8 cellular contexts compared by ENCODE assay signal in genomic region chr17:75514299-75515228, GRCh38. TPM values are rescaled to one million over a fixed set of nuclear protein-coding genes. Genes with fewer than 3 reads are reported as not detected.
A peak's percentile ranks its signal among the peaks of the same experiment; 100 is the strongest.
DNase-seq lines count a peak whose midpoint lies in the region; ATAC-seq, FAIRE-seq and TF ChIP-seq lines count a peak whose summit lies in the region.

No MANE protein-coding gene starts in this region.

- DNase-seq in ACHN (peak; percentile 21), astrocyte of the spinal cord (ENCODE audit: low read depth, low spot score) (no peak), keratinocyte (ENCODE audit: low read depth, low spot score) (no peak), substantia nigra (lab: John Stamatoyannopoulos, UW) (peak in 13 of 49 donors; percentile 30 to 68 (median 36))

- 0 out of 2 replicates have a peak, but pooled peaks cover 11% of the 10 kb centered on the region for H3K4me1 ChIP-seq in HUES64 (ENCODE audit: insufficient read depth, low read length)
- H3K4me1 ChIP-seq in keratinocyte (ENCODE audit: control insufficient read depth, extremely low read depth, insufficient read depth, low read length): peaks cover 31% of the 10 kb centered on the region

- in situ Hi-C loops in ACHN (cut with HindIII; ENCODE audit: low pct_ligation_motif_present, low pct_unique_long_range_greater_than_20kb, low sequenced_read_pairs) (no loop called here), astrocyte of the spinal cord (cut with HindIII; ENCODE audit: low sequenced_read_pairs) (no loop called here)

- ATAC-seq in HG03025 (IDR thresholded peaks at IDR 0.05; ENCODE audit: low FRiP score, unreplicated experiment) (no peak), GM18868 (IDR thresholded peaks at IDR 0.05; ENCODE audit: unreplicated experiment) (no peak), GM18909 (IDR thresholded peaks at IDR 0.05; ENCODE audit: poor library complexity, unreplicated experiment) (no peak)

- H3K9me1 ChIP-seq in keratinocyte (ENCODE audit: control insufficient read depth, extremely low read depth, insufficient read depth, low read length): peaks cover 7% of the 10 kb centered on the region

- H3K79me2 ChIP-seq in keratinocyte (ENCODE audit: control insufficient read depth, insufficient read depth, low read length): peaks cover 24% of the 10 kb centered on the region

- H3K27ac ChIP-seq in HUES64 (ENCODE audit: low read depth, low read length): peak overlapping the region; percentile 79; the same call in 1 of the 2 replicates
- H3K27ac ChIP-seq in keratinocyte (ENCODE audit: control insufficient read depth, insufficient read depth, low read length): peak overlapping the region; percentile 29
- peak overlapping the region; percentile 91 for H3K27ac ChIP-seq in substantia nigra (ENCODE audit: low read depth, low read length, poor library complexity, severe bottlenecking)

- H3K4me3 ChIP-seq in HUES64 (ENCODE audit: low read length) (peak overlapping the region; percentile 95), astrocyte of the spinal cord (ENCODE audit: low read depth, low read length) (peak overlapping the region; percentile 72), keratinocyte (ENCODE audit: control insufficient read depth in 2 of 3, extremely low read depth in 1 of 3, insufficient read depth in 2 of 3, low read depth in 1 of 3, low read length in 3 of 3) (peak overlapping the region; percentile 59 to 85 (median 63))

- no peak for FAIRE-seq in keratinocyte (lab: Jason Lieb, UNC)

- H3K27me3 ChIP-seq in HUES64 (ENCODE audit: insufficient read depth, low read length): no peaks in the 10 kb centered on the region
- no peaks in the 10 kb centered on the region for H3K27me3 ChIP-seq in keratinocyte (ENCODE audit: control insufficient read depth, extremely low read depth, insufficient read depth, low read length)

- peak overlapping the region; percentile 60 for H3K4me2 ChIP-seq in keratinocyte (ENCODE audit: control insufficient read depth, extremely low read depth, insufficient read depth, low read depth, low read length)

- H3K9ac ChIP-seq in HUES64 (ENCODE audit: low read depth, low read length) (peak overlapping the region; percentile 91), keratinocyte (ENCODE audit: control insufficient read depth, extremely low read depth, insufficient read depth, low read length) (peak overlapping the region; percentile 76)

- H4K20me1 ChIP-seq in keratinocyte (ENCODE audit: control insufficient read depth, extremely low read depth, insufficient read depth, low read length): peaks cover 11% of the 10 kb centered on the region

- WGBS in HUES64: 6% methylated on average over 39 of the region's 39 CpGs

- no peaks in the 10 kb centered on the region for H3K9me3 ChIP-seq in HUES64 (ENCODE audit: insufficient read depth, low read depth, low read length)
- no peaks in the 10 kb centered on the region for H3K9me3 ChIP-seq in keratinocyte (ENCODE audit: control insufficient read depth, low read depth, low read length)

- H3K36me3 ChIP-seq in HUES64 (ENCODE audit: insufficient read depth, low read length) (peaks cover 20% of the 10 kb centered on the region), keratinocyte (ENCODE audit: control insufficient read depth in 2 of 2, extremely low read depth in 1 of 2, insufficient read depth in 2 of 2, low read length in 2 of 2) (peaks cover 4 to 18% of the 10 kb centered on the region in 2 experiments)

- H2AFZ ChIP-seq in keratinocyte (ENCODE audit: control insufficient read depth, low read length): no peak overlapping the region

- dilution Hi-C loops in keratinocyte (cut with MboI; ENCODE audit: extremely low pct_ligation_motif_present, low sequenced_read_pairs): no loop called here

- no peak for TF ChIP-seq CTCF in astrocyte of the spinal cord (IDR thresholded peaks at IDR 0.05; ENCODE audit: low read depth, low read length)
- TF ChIP-seq CTCF in keratinocyte (optimal IDR thresholded peaks at IDR 0.05 in 1 of 3, IDR thresholded peaks at IDR 0.05 in 1 of 3, conservative IDR thresholded peaks at IDR 0.05 in 1 of 3; ENCODE audit: extremely low read depth in 1 of 3, insufficient read depth in 2 of 3, low read length in 3 of 3): no peak

RNA-seq across cellular contexts. Expression of gene CASKIN2, which starts 0.8 kb away (rescaled TPM):
- 13.5 TPM for polyA plus RNA-seq in HUES64 (2013, experiment 1 of 2)
- 11.3 TPM for polyA plus RNA-seq in HUES64 (2013, experiment 2 of 2)
- polyA plus RNA-seq in keratinocyte: 3.7 to 6.1 TPM (median 6.0 TPM) in 3 replicates
- 2.5 TPM for polyA plus RNA-seq in keratinocyte (2011; ENCODE audit: low read depth)
- polyA plus RNA-seq in keratinocyte (2011; cell fraction: cytosol; rRNA removed): 3.3 and 6.2 TPM in 2 replicates
- polyA plus RNA-seq in keratinocyte (2011; cell fraction: nucleus; rRNA removed): 13.5 and 15.8 TPM in 2 replicates
- 4.7 and 8.2 TPM in 2 replicates for polyA plus RNA-seq in keratinocyte (2012; ENCODE audit: low replicate concordance)
- polyA minus RNA-seq in keratinocyte: 6.5 to 17.7 TPM (median 7.3 TPM) in 3 replicates
- 13.4 TPM for polyA minus RNA-seq in keratinocyte (2011; cell fraction: cytosol; rRNA and poly(A)+ RNA removed)
- polyA minus RNA-seq in keratinocyte (2011; cell fraction: nucleus; rRNA and poly(A)+ RNA removed): 12.1 TPM in 2 replicates

RNA-seq across cellular contexts. Expression of gene TSEN54, which starts 1.8 kb away (rescaled TPM):
- polyA plus RNA-seq in HUES64 (2013, experiment 1 of 2): 29.1 TPM
- 26.9 TPM for polyA plus RNA-seq in HUES64 (2013, experiment 2 of 2)
- polyA plus RNA-seq in keratinocyte: 18.4 to 29.7 TPM (median 24.1 TPM) in 3 replicates
- polyA plus RNA-seq in keratinocyte (2011; ENCODE audit: low read depth): 10.7 TPM
- 11.6 and 14.6 TPM in 2 replicates for polyA plus RNA-seq in keratinocyte (2011; cell fraction: cytosol; rRNA removed)
- polyA plus RNA-seq in keratinocyte (2011; cell fraction: nucleus; rRNA removed): 40.1 and 42.8 TPM in 2 replicates
- polyA plus RNA-seq in keratinocyte (2012; ENCODE audit: low replicate concordance): 17.1 and 33.5 TPM in 2 replicates
- 20.7 to 30.3 TPM (median 30.3 TPM) in 3 replicates for polyA minus RNA-seq in keratinocyte
- 24.0 TPM for polyA minus RNA-seq in keratinocyte (2011; cell fraction: cytosol; rRNA and poly(A)+ RNA removed)
- polyA minus RNA-seq in keratinocyte (2011; cell fraction: nucleus; rRNA and poly(A)+ RNA removed): 7.8 and 9.7 TPM in 2 replicates

RNA-seq across cellular contexts. Expression of gene LLGL2, which starts 10.9 kb away (rescaled TPM):
- 24.3 TPM for polyA plus RNA-seq in HUES64 (2013, experiment 1 of 2)
- polyA plus RNA-seq in HUES64 (2013, experiment 2 of 2): 25.5 TPM
- polyA plus RNA-seq in keratinocyte: 13.8 to 28.2 TPM (median 14.9 TPM) in 3 replicates
- polyA plus RNA-seq in keratinocyte (2011; ENCODE audit: low read depth): 43.5 TPM
- 10.1 and 19.5 TPM in 2 replicates for polyA plus RNA-seq in keratinocyte (2011; cell fraction: cytosol; rRNA removed)
- 37.9 and 41.0 TPM in 2 replicates for polyA plus RNA-seq in keratinocyte (2011; cell fraction: nucleus; rRNA removed)
- polyA plus RNA-seq in keratinocyte (2012; ENCODE audit: low replicate concordance): 20.6 and 59.9 TPM in 2 replicates
- 16.4 to 19.0 TPM (median 16.5 TPM) in 3 replicates for polyA minus RNA-seq in keratinocyte
- polyA minus RNA-seq in keratinocyte (2011; cell fraction: cytosol; rRNA and poly(A)+ RNA removed): 36.6 TPM
- polyA minus RNA-seq in keratinocyte (2011; cell fraction: nucleus; rRNA and poly(A)+ RNA removed): 23.8 and 27.2 TPM in 2 replicates

RNA-seq across cellular contexts. Expression of gene TMEM94, which starts 58.1 kb away (rescaled TPM):
- polyA plus RNA-seq in HUES64 (2013, experiment 1 of 2): 35.3 TPM
- 46.3 TPM for polyA plus RNA-seq in HUES64 (2013, experiment 2 of 2)
- 11.7 to 25.1 TPM (median 13.6 TPM) in 3 replicates for polyA plus RNA-seq in keratinocyte
- polyA plus RNA-seq in keratinocyte (2011; ENCODE audit: low read depth): 8.9 TPM
- polyA plus RNA-seq in keratinocyte (2011; cell fraction: cytosol; rRNA removed): 12.1 and 15.4 TPM in 2 replicates
- 74.8 and 113 TPM in 2 replicates for polyA plus RNA-seq in keratinocyte (2011; cell fraction: nucleus; rRNA removed)
- 14.8 and 28.1 TPM in 2 replicates for polyA plus RNA-seq in keratinocyte (2012; ENCODE audit: low replicate concordance)
- polyA minus RNA-seq in keratinocyte: 24.3 to 121 TPM (median 25.3 TPM) in 3 replicates
- 33.4 TPM for polyA minus RNA-seq in keratinocyte (2011; cell fraction: cytosol; rRNA and poly(A)+ RNA removed)
- 35.4 and 36.6 TPM in 2 replicates for polyA minus RNA-seq in keratinocyte (2011; cell fraction: nucleus; rRNA and poly(A)+ RNA removed)

Comparison
In these comparisons a context has a peak if more than half of its experiments do, and no peak if none do; other contexts are left out.
1. H3K27ac ChIP-seq: peak in every context shown above with its lines; median percentile 91 in substantia nigra; 79 in HUES64; 29 in keratinocyte.